In genomic region chr5:113249216-113249615, GRCh38 we compare ENCODE assay signal across 21 cellular contexts.
A peak's percentile ranks its signal among the peaks of the same experiment; 100 is the strongest.
DNase-seq lines count a peak whose midpoint lies in the region; ATAC-seq and TF ChIP-seq lines count a peak whose summit lies in the region.
"Had no signal": no experiment of that assay in that cellular context is flagged by ENCODE, and none has a peak within 500 bp of the region (broad histone marks: within the 10 kb centered on the region; RNA-seq: fewer than 3 reads in every experiment).

No MANE protein-coding gene starts in this region.

- TF ChIP-seq POLR2A in breast epithelium (IDR thresholded peaks at IDR 0.05): no peak
- no peak for TF ChIP-seq POLR2A in esophagus squamous epithelium (IDR thresholded peaks at IDR 0.05)
- TF ChIP-seq POLR2A in upper lobe of left lung (IDR thresholded peaks at IDR 0.05): no peak

- H3K4me1 ChIP-seq in breast epithelium (no peaks in the 10 kb centered on the region), mammary epithelial cell (ENCODE audit: insufficient read depth, low read length) (peaks cover 20% of the 10 kb centered on the region), esophagus squamous epithelium (peaks cover 0 to 45% (median 29%) of the 10 kb centered on the region in 3 donors), upper lobe of left lung (peaks cover 18 to 34% (median 21%) of the 10 kb centered on the region in 4 donors)

- DNase-seq in breast epithelium (ENCODE audit: low spot score in 2 of 2): no peak
- no peak for DNase-seq in mammary epithelial cell
- no peak for DNase-seq in esophagus squamous epithelium (lab: John Stamatoyannopoulos, UW)
- DNase-seq in osteocyte (ENCODE audit: extremely low spot score, unreplicated experiment): no peak
- no peak for DNase-seq in upper lobe of left lung
- no peak for DNase-seq in activated CD4-positive, alpha-beta T cell treated with anti-CD3 and anti-CD28 coated beads for 1 hour
- no peak for DNase-seq in HUDEP-2 (lab: John Stamatoyannopoulos, UW; ENCODE audit: unreplicated experiment in 76 of 76)
- DNase-seq: activated CD4-positive, alpha-beta T cell treated with anti-CD3 and anti-CD28 coated beads, Interleukin-2, amount 50 U/mL, for 48 hours; activated T-cell treated with anti-CD3 and anti-CD28 coated beads, Interleukin-2, amount 50 U/mL, for 1 hour; dorsolateral prefrontal cortex; KG1; kidney glomerular epithelial cell; NCI-H2029; NCI-H524; right lobe of liver; SHP77; T-cell had no signal

- H3K4me1 Mint-ChIP-seq in osteocyte (ENCODE audit: unreplicated experiment): peaks cover 25% of the 10 kb centered on the region
- H3K4me1 Mint-ChIP-seq: activated naive CD4-positive, alpha-beta T cell treated with anti-CD3 and anti-CD28 coated beads, Interleukin-2, amount 50 U/mL, for 24 hours; T-cell had no signal

- ATAC-seq in upper lobe of left lung (ENCODE audit: low FRiP score in 2 of 2) (no peak), HG03460 (IDR thresholded peaks at IDR 0.05; ENCODE audit: unreplicated experiment) (no peak)
- ATAC-seq: right lobe of liver, T-cell had no signal

- BruUV-seq in mammary epithelial cell (replicated peaks; lab: Mats Ljungman, UMichigan): no TSS peak

- H3K4me3 ChIP-seq in breast epithelium (no peak overlapping the region), mammary epithelial cell (replicated peaks in 1 of 3; ENCODE audit: insufficient read depth in 1 of 3, low read depth in 2 of 3, low read length in 3 of 3) (no peak overlapping the region), esophagus squamous epithelium (no peak overlapping the region), upper lobe of left lung (no peak overlapping the region)
- H3K4me3 ChIP-seq: BLaER1 treated with 17β-estradiol and CSF1 and Interleukin-3, amounts not matched to agents 10 nM and 100 nM; dorsolateral prefrontal cortex; right lobe of liver had no signal

- H3K27ac Mint-ChIP-seq in osteocyte (ENCODE audit: unreplicated experiment): peak overlapping the region; percentile 35
- H3K27ac Mint-ChIP-seq: activated naive CD4-positive, alpha-beta T cell treated with anti-CD3 and anti-CD28 coated beads, Interleukin-2, amount 50 U/mL, for 24 hours; T-cell had no signal

- peaks cover 2% of the 10 kb centered on the region for H3K36me3 Mint-ChIP-seq in osteocyte (ENCODE audit: unreplicated experiment)
- H3K36me3 Mint-ChIP-seq: activated naive CD4-positive, alpha-beta T cell treated with anti-CD3 and anti-CD28 coated beads, Interleukin-2, amount 50 U/mL, for 24 hours had no signal

- no peaks in the 10 kb centered on the region for H3K27me3 Mint-ChIP-seq in osteocyte (ENCODE audit: unreplicated experiment)

- WGBS in mammary epithelial cell (ENCODE audit: low coverage, missing lambda C conversion rate): 100% methylated on average over 1 of the region's 1 CpG
- WGBS in esophagus squamous epithelium, 2 donors: 75 to 82% methylated on average over 1 of the region's 1 CpG
- WGBS in upper lobe of left lung, 2 donors: 87 to 93% methylated on average over 1 of the region's 1 CpG

- no peaks in the 10 kb centered on the region for H4K20me1 ChIP-seq in mammary epithelial cell (ENCODE audit: insufficient read depth, low read length)
- H4K20me1 ChIP-seq: BLaER1 treated with 17β-estradiol and CSF1 and Interleukin-3, amounts not matched to agents 10 nM and 100 nM had no signal

- CTCF ChIA-PET in mammary epithelial cell (lab: Charles Lee; ENCODE audit: low non-redundant PET): no interaction called here

- peaks cover 87% of the 10 kb centered on the region for H3K79me2 ChIP-seq in mammary epithelial cell (ENCODE audit: insufficient read depth, low read length)

- dilution Hi-C loops in mammary epithelial cell (cut with HindIII; ENCODE audit: low sequenced_read_pairs): no loop called here

- no peak overlapping the region for H3K4me2 ChIP-seq in mammary epithelial cell (ENCODE audit: insufficient read depth, low read depth, low read length)
- H3K4me2 ChIP-seq: BLaER1 treated with 17β-estradiol and CSF1 and Interleukin-3, amounts not matched to agents 10 nM and 100 nM had no signal

- intact Hi-C loops in breast epithelium (cut with DNase I; ENCODE audit: low total_unique reads): no loop called here
- intact Hi-C loops in mammary epithelial cell (cut with micrococcal nuclease): no loop called here
- intact Hi-C loops in esophagus squamous epithelium (cut with DNase I): no loop called here

- no peak for TF ChIP-seq EP300 in upper lobe of left lung (IDR thresholded peaks at IDR 0.05)

- no peak overlapping the region for H3K9ac ChIP-seq in mammary epithelial cell (ENCODE audit: insufficient read depth, low read length)
- H3K9ac ChIP-seq: BLaER1 treated with 17β-estradiol and CSF1 and Interleukin-3, amounts not matched to agents 10 nM and 100 nM had no signal

- H2AFZ ChIP-seq in mammary epithelial cell (ENCODE audit: low read depth, low read length): no peak overlapping the region

- no peaks in the 10 kb centered on the region for H3K9me3 Mint-ChIP-seq in osteocyte (ENCODE audit: unreplicated experiment)
- H3K9me3 Mint-ChIP-seq: activated naive CD4-positive, alpha-beta T cell treated with anti-CD3 and anti-CD28 coated beads, Interleukin-2, amount 50 U/mL, for 24 hours; T-cell had no signal

- H3K4me3 Mint-ChIP-seq in osteocyte (ENCODE audit: unreplicated experiment): no peak overlapping the region
- H3K4me3 Mint-ChIP-seq: activated naive CD4-positive, alpha-beta T cell treated with anti-CD3 and anti-CD28 coated beads, Interleukin-2, amount 50 U/mL, for 24 hours; T-cell had no signal

- no peaks in the 10 kb centered on the region for H3K27me3 ChIP-seq in breast epithelium
- H3K27me3 ChIP-seq in mammary epithelial cell (ENCODE audit: insufficient read depth, low read length): no peaks in the 10 kb centered on the region
- no peaks in the 10 kb centered on the region for H3K27me3 ChIP-seq in esophagus squamous epithelium
- no peaks in the 10 kb centered on the region for H3K27me3 ChIP-seq in upper lobe of left lung
- H3K27me3 ChIP-seq: BLaER1 treated with 17β-estradiol and CSF1 and Interleukin-3, amounts not matched to agents 10 nM and 100 nM; dorsolateral prefrontal cortex; neutrophil; right lobe of liver had no signal

- in situ Hi-C loops in mammary epithelial cell (cut with MboI; ENCODE audit: low sequenced_read_pairs in 2 of 2): no loop called here

- H3K36me3 ChIP-seq in breast epithelium (no peaks in the 10 kb centered on the region), mammary epithelial cell (ENCODE audit: insufficient read depth, low read length) (no peaks in the 10 kb centered on the region), esophagus squamous epithelium (no peaks in the 10 kb centered on the region), upper lobe of left lung (no peaks in the 10 kb centered on the region)
- H3K36me3 ChIP-seq: BLaER1 treated with 17β-estradiol and CSF1 and Interleukin-3, amounts not matched to agents 10 nM and 100 nM; neutrophil; right lobe of liver had no signal

- H3K27ac ChIP-seq in breast epithelium: peak overlapping the region; percentile 62 to 80
- H3K27ac ChIP-seq in mammary epithelial cell (ENCODE audit: insufficient read depth, low read depth, low read length): no peak overlapping the region
- peak overlapping the region in 3 of 4 donors; percentile 29 to 75 (median 63) for H3K27ac ChIP-seq in esophagus squamous epithelium
- H3K27ac ChIP-seq in upper lobe of left lung: peak overlapping the region; percentile 10 to 82 (median 30)
- H3K27ac ChIP-seq: BLaER1 treated with 17β-estradiol and CSF1 and Interleukin-3, amounts not matched to agents 10 nM and 100 nM; neutrophil; right lobe of liver had no signal

- TF ChIP-seq CTCF in breast epithelium (IDR thresholded peaks at IDR 0.05): no peak
- TF ChIP-seq CTCF in mammary epithelial cell (conservative IDR thresholded peaks at IDR 0.05 in 1 of 2, IDR thresholded peaks at IDR 0.05 in 1 of 2; ENCODE audit: extremely low read depth in 1 of 2, insufficient read depth in 1 of 2, low read depth in 1 of 2, low read length in 2 of 2): no peak
- TF ChIP-seq CTCF in esophagus squamous epithelium (IDR thresholded peaks at IDR 0.05): no peak
- TF ChIP-seq CTCF in osteocyte (IDR thresholded peaks at IDR 0.05): no peak
- no peak for TF ChIP-seq CTCF in upper lobe of left lung (IDR thresholded peaks at IDR 0.05)

- H3K9me3 ChIP-seq in breast epithelium (no peaks in the 10 kb centered on the region), mammary epithelial cell (replicated peaks; ENCODE audit: insufficient read depth, low read length) (peaks cover 6% of the 10 kb centered on the region), esophagus squamous epithelium (no peaks in the 10 kb centered on the region), upper lobe of left lung (no peaks in the 10 kb centered on the region)
- H3K9me3 ChIP-seq: neutrophil, right lobe of liver had no signal
